ENCODE assay signal across 26 cellular contexts in genomic region chr9:92950359-92950955, GRCh38. TPM values are rescaled to one million over a fixed set of nuclear protein-coding genes. Genes with fewer than 3 reads are reported as not detected.
DNase-seq lines count a peak whose midpoint lies in the region; ATAC-seq, FAIRE-seq and TF ChIP-seq lines count a peak whose summit lies in the region.
"Had no signal": no experiment of that assay in that cellular context is flagged by ENCODE, and none has a peak within 500 bp of the region (broad histone marks: within the 10 kb centered on the region; RNA-seq: fewer than 3 reads in every experiment).

No MANE protein-coding gene starts in this region.

- no peaks in the 10 kb centered on the region for H3K9me3 ChIP-seq in CD4-positive, CD25-positive, alpha-beta regulatory T cell (ENCODE audit: control insufficient read depth in 2 of 2, low read length in 2 of 2)
- H3K9me3 ChIP-seq in effector memory CD4-positive, alpha-beta T cell (ENCODE audit: control insufficient read depth, low read length), result no peaks in the 10 kb centered on the region
- no peaks in the 10 kb centered on the region for H3K9me3 ChIP-seq in kidney (ENCODE audit: control insufficient read depth in 1 of 2, low read length in 2 of 2)
- H3K9me3 ChIP-seq: SK-N-SH had no signal

- POLR2A ChIA-PET in naive thymus-derived CD8-positive, alpha-beta T cell (lab: Charles Lee), result interaction anchor here (0.6 to 11.3 kb wide), 5 partner anchors 16 to 216 kb away, joined by 3 to 261 read pairs (median 3); no protein-coding TSS in a partner anchor

- H3K9ac ChIP-seq in kidney (ENCODE audit: low read length in 2 of 2), result no peak overlapping the region
- H3K9ac ChIP-seq: SK-N-SH had no signal

- TF ChIP-seq CTCF in kidney (IDR thresholded peaks at IDR 0.05; ENCODE audit: borderline replicate concordance, extremely low read depth, insufficient read depth), result no peak

- H3K4me1 ChIP-seq in CD4-positive, CD25-positive, alpha-beta regulatory T cell (ENCODE audit: control insufficient read depth, insufficient read depth, low read length, poor library complexity, severe bottlenecking), result peaks cover 85% of the 10 kb centered on the region
- peaks cover 77% of the 10 kb centered on the region for H3K4me1 ChIP-seq in effector memory CD4-positive, alpha-beta T cell (ENCODE audit: control insufficient read depth, insufficient read depth, low read length, poor library complexity, severe bottlenecking)
- H3K4me1 ChIP-seq in kidney (ENCODE audit: control insufficient read depth in 1 of 2, insufficient read depth in 1 of 2, low read depth in 1 of 2, low read length in 2 of 2), result peaks cover 0 to 4% of the 10 kb centered on the region in 2 donors

- peaks cover 32 to 92% (median 57%) of the 10 kb centered on the region in 4 donors for H3K4me1 Mint-ChIP-seq in CD4-positive, CD25-positive, alpha-beta regulatory T cell
- peaks cover 42 to 87% (median 80%) of the 10 kb centered on the region in 4 donors for H3K4me1 Mint-ChIP-seq in naive thymus-derived CD8-positive, alpha-beta T cell

- intact Hi-C loops in kidney (cut with DNase I), result no loop called here

- no peak for ATAC-seq in CD4-positive, CD25-positive, alpha-beta regulatory T cell (ENCODE audit: low read depth in 2 of 2)
- no peak for ATAC-seq in naive thymus-derived CD8-positive, alpha-beta T cell
- no peak for ATAC-seq in HG03135 (IDR thresholded peaks at IDR 0.05; ENCODE audit: unreplicated experiment)
- ATAC-seq: HepG2; left colon; stimulated activated naive B cell treated with anti-CD40 and anti-IgM and Interleukin-4, amounts not matched to agents 10 μg/mL and 1 μg/mL and 100 μg/mL, for 72 hours had no signal

- no peak overlapping the region for H3K4me3 ChIP-seq in CD4-positive, CD25-positive, alpha-beta regulatory T cell (ENCODE audit: low read depth, low read length)
- H3K4me3 ChIP-seq in effector memory CD4-positive, alpha-beta T cell (ENCODE audit: insufficient read depth, low read depth, low read length, poor library complexity, severe bottlenecking), result no peak overlapping the region
- no peak overlapping the region for H3K4me3 ChIP-seq in kidney (ENCODE audit: low read length in 2 of 2)

- H3K27me3 ChIP-seq in CD4-positive, CD25-positive, alpha-beta regulatory T cell (ENCODE audit: control insufficient read depth, insufficient read depth, low read length), result no peaks in the 10 kb centered on the region
- H3K27me3 ChIP-seq in effector memory CD4-positive, alpha-beta T cell (replicated peaks; ENCODE audit: control insufficient read depth, insufficient read depth, low read length, poor library complexity, severe bottlenecking), result no peaks in the 10 kb centered on the region

- H3K27ac ChIP-seq in CD4-positive, CD25-positive, alpha-beta regulatory T cell (ENCODE audit: insufficient read depth, low read length, poor library complexity, severe bottlenecking), result peak overlapping the region; percentile 42
- H3K27ac ChIP-seq in effector memory CD4-positive, alpha-beta T cell (ENCODE audit: insufficient read depth, low read length, poor library complexity, severe bottlenecking), result peak overlapping the region; percentile 31
- H3K27ac ChIP-seq in kidney (ENCODE audit: low read depth in 2 of 2, low read length in 2 of 2), result no peak overlapping the region
- H3K27ac ChIP-seq: VCaP had no signal

- peaks cover 3% of the 10 kb centered on the region for H3K36me3 Mint-ChIP-seq in CD4-positive, CD25-positive, alpha-beta regulatory T cell
- peaks cover 0 to 4% (median 2%) of the 10 kb centered on the region in 3 donors for H3K36me3 Mint-ChIP-seq in naive thymus-derived CD8-positive, alpha-beta T cell
- H3K36me3 Mint-ChIP-seq: stimulated activated naive B cell treated with anti-CD40 and anti-IgM and Interleukin-4, amounts not matched to agents 10 μg/mL and 1 μg/mL and 100 μg/mL, for 72 hours had no signal

- no peak for FAIRE-seq in kidney (lab: Jason Lieb, UNC)
- FAIRE-seq: colon, D721Med, HepG2, small intestine had no signal

- peak overlapping the region; percentile 88 to 99 (median 92) for H3K27ac Mint-ChIP-seq in CD4-positive, CD25-positive, alpha-beta regulatory T cell
- H3K27ac Mint-ChIP-seq in naive thymus-derived CD8-positive, alpha-beta T cell, result peak overlapping the region; percentile 33 to 88 (median 62)
- H3K27ac Mint-ChIP-seq: H9; memory B cell; stimulated activated naive B cell treated with anti-CD40 and anti-IgM and Interleukin-4, amounts not matched to agents 10 μg/mL and 1 μg/mL and 100 μg/mL, for 72 hours; T-helper 2 cell treated with Interferon-gamma antibody and Interleukin-4, amounts not matched to agents 5 μg/mL and 100 μg/mL, for 36 hours had no signal

- H3K27me3 Mint-ChIP-seq in CD4-positive, CD25-positive, alpha-beta regulatory T cell, result peaks cover 8% of the 10 kb centered on the region
- peaks cover 0 to 4% (median 0%) of the 10 kb centered on the region in 5 donors for H3K27me3 Mint-ChIP-seq in naive thymus-derived CD8-positive, alpha-beta T cell

- H3K4me3 Mint-ChIP-seq in CD4-positive, CD25-positive, alpha-beta regulatory T cell, result peak overlapping the region; percentile 64 to 99 (median 97)
- H3K4me3 Mint-ChIP-seq in naive thymus-derived CD8-positive, alpha-beta T cell, result peak overlapping the region in 6 of 10 donors; percentile 16 to 73 (median 46)
- H3K4me3 Mint-ChIP-seq: H9; memory B cell; stimulated activated naive B cell treated with anti-CD40 and anti-IgM and Interleukin-4, amounts not matched to agents 10 μg/mL and 1 μg/mL and 100 μg/mL, for 72 hours; T-helper 2 cell treated with Interferon-gamma antibody and Interleukin-4, amounts not matched to agents 5 μg/mL and 100 μg/mL, for 36 hours had no signal

- no peaks in the 10 kb centered on the region for H3K36me3 ChIP-seq in CD4-positive, CD25-positive, alpha-beta regulatory T cell (ENCODE audit: control insufficient read depth, insufficient read depth, low read length)
- H3K36me3 ChIP-seq in effector memory CD4-positive, alpha-beta T cell (ENCODE audit: control insufficient read depth, insufficient read depth, low read length), result no peaks in the 10 kb centered on the region
- H3K36me3 ChIP-seq in kidney (ENCODE audit: control insufficient read depth in 1 of 2, insufficient read depth in 2 of 2, low read length in 2 of 2), result no peaks in the 10 kb centered on the region

- no peak for DNase-seq in CD4-positive, CD25-positive, alpha-beta regulatory T cell
- DNase-seq in HPDE6-E6E7 (ENCODE audit: extremely low spot score) (peak; percentile 68), GDM1 (lab: John Stamatoyannopoulos, UW) (no peak), kidney (no peak), NCI-H2196 (lab: John Stamatoyannopoulos, UW; ENCODE audit: unreplicated experiment) (no peak)
- no peak for DNase-seq in effector memory CD4-positive, alpha-beta T cell
- DNase-seq in naive thymus-derived CD8-positive, alpha-beta T cell, result no peak
- DNase-seq: ACHN; EL; H9; Kasumi-1; left colon; NCI-H187; occipital lobe; SK-N-SH; small intestine; stimulated activated CD4-positive, alpha-beta T cell treated with anti-CD3 and anti-CD28 coated beads, Interleukin-2, amount 100 ng/mL, for 48 hours; stimulated activated naive B cell treated with anti-CD40 and anti-IgM and Interleukin-4, amounts not matched to agents 10 μg/mL and 1 μg/mL and 100 μg/mL, for 72 hours had no signal

- H3K9me3 Mint-ChIP-seq in CD4-positive, CD25-positive, alpha-beta regulatory T cell, result no peaks in the 10 kb centered on the region
- peaks cover 0 to 4% (median 0%) of the 10 kb centered on the region in 9 donors for H3K9me3 Mint-ChIP-seq in naive thymus-derived CD8-positive, alpha-beta T cell
- H3K9me3 Mint-ChIP-seq: stimulated activated naive B cell treated with anti-CD40 and anti-IgM and Interleukin-4, amounts not matched to agents 10 μg/mL and 1 μg/mL and 100 μg/mL, for 72 hours; T-helper 2 cell treated with Interferon-gamma antibody and Interleukin-4, amounts not matched to agents 5 μg/mL and 100 μg/mL, for 36 hours had no signal

RNA-seq across cellular contexts. Expression of gene FGD3, which starts 3.1 kb away (rescaled TPM):
- 188 TPM for total RNA-seq in CD4-positive, CD25-positive, alpha-beta regulatory T cell
- 100 to 1,000 TPM in 1 of 4 donors, 10 to 100 TPM in 3; 71.6 to 105 (median 87.2) TPM for polyA plus RNA-seq in CD4-positive, CD25-positive, alpha-beta regulatory T cell
- 100 to 1,000 TPM; 329 to 330 TPM for total RNA-seq in naive thymus-derived CD8-positive, alpha-beta T cell
- polyA plus RNA-seq in naive thymus-derived CD8-positive, alpha-beta T cell, result 100 to 1,000 TPM in 2 of 3 donors, 10 to 100 TPM in 1; 64.2 to 161 (median 103) TPM
- 12.1 TPM for total RNA-seq in kidney
- 7.4 TPM for polyA plus RNA-seq in kidney (ENCODE audit: insufficient read depth, low read depth, low replicate concordance)
- polyA plus RNA-seq: BJ, SK-N-SH had no signal

Comparison
In these comparisons a context has a peak if more than half of its experiments do, and no peak if none do; other contexts are left out.
1. H3K27ac ChIP-seq: peak in CD4-positive, CD25-positive, alpha-beta regulatory T cell (single experiment) and effector memory CD4-positive, alpha-beta T cell (single experiment); none in kidney (0 of 2).
2. RNA of gene FGD3, which starts 3.1 kb away (total RNA-seq): 329 to 330 TPM in naive thymus-derived CD8-positive, alpha-beta T cell and 188 TPM in CD4-positive, CD25-positive, alpha-beta regulatory T cell (single experiment); 12.1 TPM in kidney (single experiment); every median in the first group is over 10 times any median in the second.